ENCODE assay signal across 13 cellular contexts in the genomic region with DNA sequence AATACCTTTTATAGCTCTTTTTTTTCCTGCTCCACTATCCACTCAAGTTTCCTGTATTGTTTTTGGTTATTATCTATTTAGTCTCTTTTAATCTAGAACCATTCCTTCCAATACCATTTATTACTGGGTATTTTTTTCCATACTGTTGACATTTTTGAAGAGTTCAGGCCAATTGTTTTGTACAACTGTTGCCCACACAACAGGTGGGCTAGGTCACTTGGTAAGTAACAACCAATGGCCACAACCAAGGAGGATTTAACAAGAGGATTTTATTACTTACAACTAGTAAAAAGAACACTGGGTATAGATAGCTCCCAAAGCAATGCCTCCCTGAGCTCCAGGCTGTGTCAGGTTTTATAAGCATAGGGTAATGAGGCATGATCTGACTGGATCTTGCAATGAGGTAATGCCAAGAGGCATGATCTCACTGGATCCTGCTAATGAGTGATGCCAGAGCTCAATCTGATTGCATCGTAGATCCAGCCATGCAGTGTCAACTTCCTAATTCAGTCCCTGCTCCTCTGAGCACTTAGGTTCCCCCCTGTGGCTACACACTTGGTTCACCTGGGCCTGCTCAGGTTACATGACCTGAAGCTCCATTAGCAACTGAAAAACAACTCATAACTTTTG. TPM values are rescaled to one million over a fixed set of nuclear protein-coding genes. Genes with fewer than 3 reads are reported as not detected.
DNase-seq lines count a peak whose midpoint lies in the region; ATAC-seq and TF ChIP-seq lines count a peak whose summit lies in the region.
"Had no signal": no experiment of that assay in that cellular context is flagged by ENCODE, and none has a peak within 500 bp of the region (broad histone marks: within the 10 kb centered on the region; RNA-seq: fewer than 3 reads in every experiment).

No MANE protein-coding gene starts in this region.

- H3K4me3 ChIP-seq in Karpas-422 (ENCODE audit: low read length) = no peak overlapping the region
- H3K4me3 ChIP-seq in PC-9 = no peak overlapping the region
- H3K4me3 ChIP-seq: lung had no signal

- H3K27me3 ChIP-seq in Karpas-422 (ENCODE audit: low read length) = no peaks in the 10 kb centered on the region
- no peaks in the 10 kb centered on the region for H3K27me3 ChIP-seq in PC-9 (ENCODE audit: insufficient read depth, low read depth)

- no peak overlapping the region for H2AFZ ChIP-seq in Karpas-422 (ENCODE audit: low read length)
- peak overlapping the region; percentile 10; the same call in 1 of the 2 replicates for H2AFZ ChIP-seq in PC-9

- H4K20me1 ChIP-seq in Karpas-422 (ENCODE audit: insufficient read depth, low read depth, low read length) (no peaks in the 10 kb centered on the region), PC-9 (ENCODE audit: insufficient read depth) (no peaks in the 10 kb centered on the region)

- H3K4me3 Mint-ChIP-seq in activated CD4-positive, alpha-beta memory T cell treated with anti-CD3 and anti-CD28 coated beads for 36 hours = no peak overlapping the region
- H3K4me3 Mint-ChIP-seq in activated CD4-positive, alpha-beta memory T cell treated with anti-CD3 and anti-CD28 coated beads, Interleukin-2, amount 10 ng/mL, durations not matched to agents 7 days and 5 days = no peak overlapping the region
- H3K4me3 Mint-ChIP-seq: natural killer cell had no signal

- H3K27ac ChIP-seq in Karpas-422 (ENCODE audit: low read length) (peak overlapping the region; percentile 67; the same call in 1 of the 2 replicates), PC-9 (peak overlapping the region; percentile 74)

- H3K36me3 ChIP-seq in Karpas-422 (ENCODE audit: insufficient read depth, low read length) (peaks cover 24% of the 10 kb centered on the region; the same call in 1 of the 2 replicates), PC-9 (ENCODE audit: low read depth) (0 out of 2 replicates have a peak, but pooled peaks cover 5% of the 10 kb centered on the region)

- H3K4me1 ChIP-seq in Karpas-422 (ENCODE audit: low read length) (peaks cover 38% of the 10 kb centered on the region), PC-9 (replicated peaks; ENCODE audit: insufficient read depth) (peaks cover 17% of the 10 kb centered on the region)

- TSS peak; percentile 30 for BruUV-seq in PC-9 (replicated peaks; lab: Mats Ljungman, UMichigan)

- H3K36me3 Mint-ChIP-seq in activated CD4-positive, alpha-beta memory T cell treated with anti-CD3 and anti-CD28 coated beads for 36 hours = peaks cover 14% of the 10 kb centered on the region
- H3K36me3 Mint-ChIP-seq in activated CD4-positive, alpha-beta memory T cell treated with anti-CD3 and anti-CD28 coated beads, Interleukin-2, amount 10 ng/mL, durations not matched to agents 7 days and 5 days (ENCODE audit: low read depth) = peaks cover 25% of the 10 kb centered on the region
- H3K36me3 Mint-ChIP-seq: natural killer cell had no signal

- ATAC-seq in sciatic nerve = no peak
- ATAC-seq: natural killer cell, SK-N-SH treated with all-trans-retinoic acid at 6 μM for 48 hours had no signal

- no peaks in the 10 kb centered on the region for H3K9me2 ChIP-seq in Karpas-422 (replicated peaks; ENCODE audit: insufficient read depth, low read length)
- H3K9me2 ChIP-seq in PC-9 (ENCODE audit: insufficient read depth) = no peaks in the 10 kb centered on the region

- CTCF ChIA-PET in activated CD4-positive, alpha-beta memory T cell treated with anti-CD3 and anti-CD28 coated beads for 36 hours (lab: Charles Lee) = interaction anchor here (0.9 to 3.2 kb wide), 3 partner anchors 16 to 131 kb away, joined by 3 to 17 read pairs (median 5); no protein-coding TSS in a partner anchor
- CTCF ChIA-PET in activated CD4-positive, alpha-beta memory T cell treated with anti-CD3 and anti-CD28 coated beads, Interleukin-2, amount 10 ng/mL, durations not matched to agents 7 days and 5 days (lab: Charles Lee) = interaction anchor here (0.6 to 1.7 kb wide), 3 partner anchors 16 to 131 kb away, joined by 4 to 8 read pairs (median 4); no protein-coding TSS in a partner anchor
- CTCF ChIA-PET in PC-9 (lab: Charles Lee) = no interaction called here

- H3F3A ChIP-seq in PC-9 (ENCODE audit: insufficient read depth, low read depth) = 0 out of 2 replicates have a peak, but pooled peaks cover 6% of the 10 kb centered on the region

- H3K79me2 ChIP-seq in Karpas-422 (ENCODE audit: low read length) (no peaks in the 10 kb centered on the region), PC-9 (ENCODE audit: low read depth) (no peaks in the 10 kb centered on the region)

- peaks cover 18% of the 10 kb centered on the region for H3K9me3 Mint-ChIP-seq in activated CD4-positive, alpha-beta memory T cell treated with anti-CD3 and anti-CD28 coated beads for 36 hours
- H3K9me3 Mint-ChIP-seq in activated CD4-positive, alpha-beta memory T cell treated with anti-CD3 and anti-CD28 coated beads, Interleukin-2, amount 10 ng/mL, durations not matched to agents 7 days and 5 days = peaks cover 18% of the 10 kb centered on the region

- intact Hi-C loops in activated CD4-positive, alpha-beta memory T cell treated with anti-CD3 and anti-CD28 coated beads for 36 hours (cut with micrococcal nuclease) = no loop called here
- intact Hi-C loops in PC-9 (cut with micrococcal nuclease; ENCODE audit: unreplicated experiment) (loop anchor here (10.0 kb wide), 1 partner anchor 714 kb away; no protein-coding TSS in a partner anchor), sciatic nerve (cut with DNase I) (no loop called here)

- peaks cover 11% of the 10 kb centered on the region for H3K4me1 Mint-ChIP-seq in activated CD4-positive, alpha-beta memory T cell treated with anti-CD3 and anti-CD28 coated beads for 36 hours (ENCODE audit: low read depth)
- peaks cover 22% of the 10 kb centered on the region for H3K4me1 Mint-ChIP-seq in activated CD4-positive, alpha-beta memory T cell treated with anti-CD3 and anti-CD28 coated beads, Interleukin-2, amount 10 ng/mL, durations not matched to agents 7 days and 5 days

- H3K4me2 ChIP-seq in Karpas-422 (ENCODE audit: low read depth, low read length, poor library complexity, severe bottlenecking) (no peak overlapping the region), PC-9 (peak overlapping the region; percentile 23; the same call in 1 of the 2 replicates)

- no peak overlapping the region for H3K27ac Mint-ChIP-seq in activated CD4-positive, alpha-beta memory T cell treated with anti-CD3 and anti-CD28 coated beads for 36 hours
- no peak overlapping the region for H3K27ac Mint-ChIP-seq in activated CD4-positive, alpha-beta memory T cell treated with anti-CD3 and anti-CD28 coated beads, Interleukin-2, amount 10 ng/mL, durations not matched to agents 7 days and 5 days
- H3K27ac Mint-ChIP-seq: natural killer cell had no signal

- TF ChIP-seq CTCF in PC-9 (conservative IDR thresholded peaks at IDR 0.05) = no peak

- H3K9ac ChIP-seq in Karpas-422 (ENCODE audit: low read length) = no peak overlapping the region

- DNase-seq in activated CD4-positive, alpha-beta memory T cell treated with anti-CD3 and anti-CD28 coated beads for 36 hours = peak; percentile 24
- no peak for DNase-seq in activated CD4-positive, alpha-beta memory T cell treated with anti-CD3 and anti-CD28 coated beads, Interleukin-2, amount 10 ng/mL, durations not matched to agents 7 days and 5 days
- DNase-seq in Karpas-422 (peak; percentile 76), PC-9 (peak in 1 of 2 experiments; percentile 76), kidney tubule cell (ENCODE audit: low spot score) (peak; percentile 57), SHP77 (lab: John Stamatoyannopoulos, UW) (no peak), NOMO-1 treated with DMSO at 0.1 percent for 48 hours (lab: John Stamatoyannopoulos, UW; ENCODE audit: unreplicated experiment) (no peak), sciatic nerve (ENCODE audit: low spot score) (no peak)
- DNase-seq: activated CD4-positive, alpha-beta T cell treated with anti-CD3 and anti-CD28 coated beads, Interleukin-2, amount 50 U/mL, for 48 hours; amygdala; natural killer cell had no signal

- POLR2A ChIA-PET in activated CD4-positive, alpha-beta memory T cell treated with anti-CD3 and anti-CD28 coated beads for 36 hours (lab: Charles Lee) = interaction anchor here (0.6 kb wide), 1 partner anchor 176 kb away, joined by 3 read pairs; no protein-coding TSS in a partner anchor
- POLR2A ChIA-PET in activated CD4-positive, alpha-beta memory T cell treated with anti-CD3 and anti-CD28 coated beads, Interleukin-2, amount 10 ng/mL, durations not matched to agents 7 days and 5 days (lab: Charles Lee) = no interaction called here
- POLR2A ChIA-PET in PC-9 (lab: Charles Lee; ENCODE audit: unreplicated experiment) = interaction anchor here (0.6 kb wide), 1 partner anchor 32 kb away, joined by 7 read pairs; no protein-coding TSS in a partner anchor

- H3K9me3 ChIP-seq in Karpas-422 (ENCODE audit: low read length) (no peaks in the 10 kb centered on the region; the same call in 1 of the 2 replicates), PC-9 (ENCODE audit: insufficient read depth, low read depth) (peaks cover 8% of the 10 kb centered on the region)

- no peaks in the 10 kb centered on the region for H3K27me3 Mint-ChIP-seq in activated CD4-positive, alpha-beta memory T cell treated with anti-CD3 and anti-CD28 coated beads for 36 hours
- H3K27me3 Mint-ChIP-seq in activated CD4-positive, alpha-beta memory T cell treated with anti-CD3 and anti-CD28 coated beads, Interleukin-2, amount 10 ng/mL, durations not matched to agents 7 days and 5 days = peaks cover 7% of the 10 kb centered on the region

RNA-seq across cellular contexts. Expression of a gene that starts 7.1 kb away (rescaled TPM):
- 1 to 10 TPM; 6.6 to 8.0 TPM for total RNA-seq in activated CD4-positive, alpha-beta memory T cell treated with anti-CD3 and anti-CD28 coated beads for 36 hours
- total RNA-seq in activated CD4-positive, alpha-beta memory T cell treated with anti-CD3 and anti-CD28 coated beads, Interleukin-2, amount 10 ng/mL, durations not matched to agents 7 days and 5 days = 10 to 100 TPM; 12.8 to 13.3 TPM
- total RNA-seq in Karpas-422 (2014; rRNA removed; shearing (Covaris generic); ENCODE audit: low replicate concordance) = 23.4 and 25.8 TPM in 2 replicates
- total RNA-seq in PC-9 (2021) (10.8 and 11.5 TPM in 2 replicates), sciatic nerve (29.1 TPM)

RNA-seq across cellular contexts. Expression of a gene that starts 59.9 kb away (rescaled TPM):
- total RNA-seq in activated CD4-positive, alpha-beta memory T cell treated with anti-CD3 and anti-CD28 coated beads for 36 hours = 10 to 100 TPM; 15.9 TPM
- total RNA-seq in activated CD4-positive, alpha-beta memory T cell treated with anti-CD3 and anti-CD28 coated beads, Interleukin-2, amount 10 ng/mL, durations not matched to agents 7 days and 5 days = 10 to 100 TPM; 75.1 to 79.7 TPM
- 114 and 120 TPM in 2 replicates for total RNA-seq in Karpas-422 (2014; rRNA removed; shearing (Covaris generic); ENCODE audit: low replicate concordance)
- total RNA-seq in PC-9 (2021) (8.4 and 8.7 TPM in 2 replicates), sciatic nerve (14.3 TPM)

Comparison
In these comparisons a context has a peak if more than half of its experiments do, and no peak if none do; other contexts are left out.
1. DNase-seq: peak in activated CD4-positive, alpha-beta memory T cell treated with anti-CD3 and anti-CD28 coated beads for 36 hours (single experiment), Karpas-422 (single experiment) and kidney tubule cell (single experiment); none in activated CD4-positive, alpha-beta memory T cell treated with anti-CD3 and anti-CD28 coated beads, Interleukin-2, amount 10 ng/mL, durations not matched to agents 7 days and 5 days (single experiment), SHP77 (0 of 2), NOMO-1 treated with DMSO at 0.1 percent for 48 hours (single experiment) and sciatic nerve (single experiment).